In the genomic region with DNA sequence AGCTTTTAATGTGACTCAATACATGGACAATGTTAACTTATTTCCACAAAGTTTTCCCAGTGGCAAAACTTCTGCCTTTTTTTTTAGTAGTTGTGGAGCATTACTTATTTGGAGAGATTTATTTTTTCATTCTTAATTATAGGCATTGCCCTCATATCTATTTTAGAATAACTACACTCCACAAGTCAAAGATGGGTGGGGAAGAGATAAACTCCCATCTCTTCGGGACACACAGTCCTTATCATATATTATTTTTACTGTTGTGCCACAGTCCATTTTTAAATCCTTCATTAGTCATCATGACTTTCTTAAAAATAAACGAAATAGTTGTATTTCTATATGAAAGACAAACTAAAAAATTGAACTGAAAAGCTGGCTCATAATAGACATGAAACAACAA, we compare ENCODE assay signal across 19 cellular contexts. TPM values are rescaled to one million over a fixed set of nuclear protein-coding genes. Genes with fewer than 3 reads are reported as not detected.
A peak's percentile ranks its signal among the peaks of the same experiment; 100 is the strongest.
DNase-seq lines count a peak whose midpoint lies in the region; ATAC-seq and TF ChIP-seq lines count a peak whose summit lies in the region.
"Had no signal": no experiment of that assay in that cellular context is flagged by ENCODE, and none has a peak within 500 bp of the region (broad histone marks: within the 10 kb centered on the region; RNA-seq: fewer than 3 reads in every experiment).

No MANE protein-coding gene starts in this region.

- H3K36me3 ChIP-seq in heart left ventricle (no peaks in the 10 kb centered on the region), left lung (no peaks in the 10 kb centered on the region), gastrocnemius medialis (no peaks in the 10 kb centered on the region), HAP-1 (replicated peaks) (no peaks in the 10 kb centered on the region)
- H3K36me3 ChIP-seq: pancreas had no signal

- H3K27ac Mint-ChIP-seq in activated naive CD4-positive, alpha-beta T cell treated with anti-CD3 and anti-CD28 coated beads, Interleukin-2, amount 50 U/mL, for 72 hours = no peak overlapping the region
- H3K27ac Mint-ChIP-seq in activated CD8-positive, alpha-beta memory T cell treated with anti-CD3 and anti-CD28 coated beads, Interleukin-2, amount 10 ng/mL, durations not matched to agents 7 days and 5 days = no peak overlapping the region
- H3K27ac Mint-ChIP-seq: activated naive CD4-positive, alpha-beta T cell treated with anti-CD3 and anti-CD28 coated beads for 36 hours had no signal

- TF ChIP-seq CTCF in heart left ventricle (IDR thresholded peaks at IDR 0.05) (no peak), left lung (IDR thresholded peaks at IDR 0.05) (no peak), gastrocnemius medialis (IDR thresholded peaks at IDR 0.05 in 4 of 5, conservative IDR thresholded peaks at IDR 0.05 in 1 of 5) (no peak)

- H3K27ac ChIP-seq in heart left ventricle = peak overlapping the region; percentile 48 to 93 (median 77)
- H3K27ac ChIP-seq in left lung = peak overlapping the region in 1 of 2 donors; percentile 37
- peak overlapping the region; percentile 78 to 91 (median 84) for H3K27ac ChIP-seq in gastrocnemius medialis
- H3K27ac ChIP-seq: A549, epithelial cell of prostate, RWPE1 had no signal

- DNase-seq in heart left ventricle = no peak
- DNase-seq in left cardiac atrium = no peak
- DNase-seq in left lung = no peak
- no peak for DNase-seq in gastrocnemius medialis
- DNase-seq in activated naive CD4-positive, alpha-beta T cell treated with anti-CD3 and anti-CD28 coated beads, Interleukin-2, amount 50 U/mL, for 72 hours (ENCODE audit: low spot score in 2 of 2) = no peak
- DNase-seq in HAP-1 (ENCODE audit: low spot score in 2 of 2) = no peak
- no peak for DNase-seq in NCI-H1105 (lab: John Stamatoyannopoulos, UW)
- no peak for DNase-seq in activated CD8-positive, alpha-beta memory T cell treated with anti-CD3 and anti-CD28 coated beads, Interleukin-2, amount 10 ng/mL, durations not matched to agents 7 days and 5 days
- DNase-seq: activated CD4-positive, CD25-positive, alpha-beta regulatory T cell treated with anti-CD3 and anti-CD28 coated beads, Interleukin-2, amount 50 U/mL, for 72 hours; activated CD8-positive, alpha-beta memory T cell treated with anti-CD3 and anti-CD28 coated beads, Interleukin-2, amount 50 U/mL, for 48 hours; activated naive CD4-positive, alpha-beta T cell treated with anti-CD3 and anti-CD28 coated beads for 36 hours; hypothalamus; NCI-H2029; pancreas; T-helper 2 cell had no signal

- in situ Hi-C loops in gastrocnemius medialis (cut with MboI; ENCODE audit: low sequenced_read_pairs in 4 of 4) = no loop called here
- in situ Hi-C loops in HAP-1 (cut with MboI; ENCODE audit: low sequenced_read_pairs) = no loop called here

- 6 to 20% (median 14%) methylated on average over 2 of the region's 2 CpGs for WGBS in heart left ventricle, 4 donors

- H3K9me3 ChIP-seq in heart left ventricle (peaks cover 0 to 4% (median 0%) of the 10 kb centered on the region in 12 donors), left lung (no peaks in the 10 kb centered on the region), gastrocnemius medialis (no peaks in the 10 kb centered on the region), HAP-1 (no peaks in the 10 kb centered on the region)
- H3K9me3 ChIP-seq: A549, pancreas had no signal

- no peaks in the 10 kb centered on the region for H3K9me3 Mint-ChIP-seq in activated naive CD4-positive, alpha-beta T cell treated with anti-CD3 and anti-CD28 coated beads, Interleukin-2, amount 50 U/mL, for 72 hours
- no peaks in the 10 kb centered on the region for H3K9me3 Mint-ChIP-seq in activated CD8-positive, alpha-beta memory T cell treated with anti-CD3 and anti-CD28 coated beads, Interleukin-2, amount 10 ng/mL, durations not matched to agents 7 days and 5 days (ENCODE audit: low read depth)
- H3K9me3 Mint-ChIP-seq: activated naive CD4-positive, alpha-beta T cell treated with anti-CD3 and anti-CD28 coated beads for 36 hours had no signal

- TF ChIP-seq POLR2A in heart left ventricle (IDR thresholded peaks at IDR 0.05) (no peak), gastrocnemius medialis (IDR thresholded peaks at IDR 0.05) (peak in 1 of 2 donors; percentile 26)

- no peaks in the 10 kb centered on the region for H3K4me1 Mint-ChIP-seq in activated CD8-positive, alpha-beta memory T cell treated with anti-CD3 and anti-CD28 coated beads, Interleukin-2, amount 10 ng/mL, durations not matched to agents 7 days and 5 days

- H3K4me3 ChIP-seq in heart left ventricle (peak overlapping the region; percentile 11 to 68 (median 48)), left lung (peak overlapping the region; percentile 15 to 29), gastrocnemius medialis (peak overlapping the region; percentile 51 to 61 (median 55)), HAP-1 (no peak overlapping the region)
- H3K4me3 ChIP-seq: A549, lung had no signal

- H3K36me3 Mint-ChIP-seq in activated naive CD4-positive, alpha-beta T cell treated with anti-CD3 and anti-CD28 coated beads, Interleukin-2, amount 50 U/mL, for 72 hours = no peaks in the 10 kb centered on the region
- H3K36me3 Mint-ChIP-seq in activated CD8-positive, alpha-beta memory T cell treated with anti-CD3 and anti-CD28 coated beads, Interleukin-2, amount 10 ng/mL, durations not matched to agents 7 days and 5 days = no peaks in the 10 kb centered on the region

- no peaks in the 10 kb centered on the region for H3K27me3 ChIP-seq in heart left ventricle
- no peaks in the 10 kb centered on the region for H3K27me3 ChIP-seq in left lung
- no peaks in the 10 kb centered on the region for H3K27me3 ChIP-seq in gastrocnemius medialis
- no peaks in the 10 kb centered on the region for H3K27me3 ChIP-seq in HAP-1 (ENCODE audit: low read depth)

- H3K27me3 Mint-ChIP-seq in activated CD8-positive, alpha-beta memory T cell treated with anti-CD3 and anti-CD28 coated beads, Interleukin-2, amount 10 ng/mL, durations not matched to agents 7 days and 5 days = no peaks in the 10 kb centered on the region

- CTCF ChIA-PET in activated CD8-positive, alpha-beta memory T cell treated with anti-CD3 and anti-CD28 coated beads, Interleukin-2, amount 10 ng/mL, durations not matched to agents 7 days and 5 days (lab: Charles Lee) = no interaction called here

- peak in 2 of 4 donors; percentile 33 to 52 for ATAC-seq in heart left ventricle
- no peak for ATAC-seq in left cardiac atrium
- no peak for ATAC-seq in left lung
- peak; percentile 30 to 32 for ATAC-seq in gastrocnemius medialis
- ATAC-seq in activated naive CD4-positive, alpha-beta T cell treated with anti-CD3 and anti-CD28 coated beads, Interleukin-2, amount 50 U/mL, for 72 hours = no peak
- no peak for ATAC-seq in activated CD8-positive, alpha-beta memory T cell treated with anti-CD3 and anti-CD28 coated beads, Interleukin-2, amount 10 ng/mL, durations not matched to agents 7 days and 5 days
- ATAC-seq: A549, pancreas had no signal

- no peak overlapping the region for H3K4me3 Mint-ChIP-seq in activated CD8-positive, alpha-beta memory T cell treated with anti-CD3 and anti-CD28 coated beads, Interleukin-2, amount 10 ng/mL, durations not matched to agents 7 days and 5 days
- H3K4me3 Mint-ChIP-seq: activated naive CD4-positive, alpha-beta T cell treated with anti-CD3 and anti-CD28 coated beads for 36 hours had no signal

- no peaks in the 10 kb centered on the region for H3K4me1 ChIP-seq in heart left ventricle
- H3K4me1 ChIP-seq in left lung = no peaks in the 10 kb centered on the region
- H3K4me1 ChIP-seq in gastrocnemius medialis = peaks cover 4 to 5% of the 10 kb centered on the region in 2 donors
- no peaks in the 10 kb centered on the region for H3K4me1 ChIP-seq in HAP-1
- H3K4me1 ChIP-seq: A549, pancreas had no signal

- intact Hi-C loops in heart left ventricle (cut with DNase I) = loop anchor here in 1 of 10 donors (10.0 kb wide), 2 partner anchors 125 kb away; no protein-coding TSS in a partner anchor
- intact Hi-C loops in left cardiac atrium (cut with DNase I) = no loop called here
- intact Hi-C loops in left lung (cut with DNase I) = no loop called here
- intact Hi-C loops in gastrocnemius medialis (cut with DNase I; ENCODE audit: low total_unique reads) = loop anchor here (10.0 kb wide), 2 partner anchors 125 to 315 kb away; no protein-coding TSS in a partner anchor

RNA-seq across cellular contexts. Expression of gene DMD, which starts 1.2 kb away (rescaled TPM):
- total RNA-seq in heart left ventricle (100 to 1,000 TPM; 127 to 236 (median 169) TPM), left cardiac atrium (100 to 1,000 TPM; 134 to 137 TPM), left lung (10 to 100 TPM; 16.6 to 17.2 TPM), gastrocnemius medialis (100 to 1,000 TPM in 2 of 4 donors, 10 to 100 TPM in 2; 53.5 to 201 (median 98.9) TPM)
- 10 to 100 TPM; 34.7 to 49.7 TPM for polyA plus RNA-seq in heart left ventricle
- total RNA-seq in activated naive CD4-positive, alpha-beta T cell treated with anti-CD3 and anti-CD28 coated beads, Interleukin-2, amount 50 U/mL, for 72 hours = 1 to 10 TPM in 1 of 2 donors, under 1 TPM in 1; 0.43 to 2.0 TPM
- total RNA-seq in activated CD8-positive, alpha-beta memory T cell treated with anti-CD3 and anti-CD28 coated beads, Interleukin-2, amount 10 ng/mL, durations not matched to agents 7 days and 5 days = 1 to 10 TPM in 1 of 2 experiments, under 1 TPM in 1; 0.32 to 8.4 TPM

Comparison
In these comparisons a context has a peak if more than half of its experiments do, and no peak if none do; other contexts are left out.
1. ATAC-seq: peak in gastrocnemius medialis (2 of 2); none in left cardiac atrium (0 of 2), left lung (single experiment), activated naive CD4-positive, alpha-beta T cell treated with anti-CD3 and anti-CD28 coated beads, Interleukin-2, amount 50 U/mL, for 72 hours (0 of 2) and activated CD8-positive, alpha-beta memory T cell treated with anti-CD3 and anti-CD28 coated beads, Interleukin-2, amount 10 ng/mL, durations not matched to agents 7 days and 5 days (single experiment).